In the genomic region with DNA sequence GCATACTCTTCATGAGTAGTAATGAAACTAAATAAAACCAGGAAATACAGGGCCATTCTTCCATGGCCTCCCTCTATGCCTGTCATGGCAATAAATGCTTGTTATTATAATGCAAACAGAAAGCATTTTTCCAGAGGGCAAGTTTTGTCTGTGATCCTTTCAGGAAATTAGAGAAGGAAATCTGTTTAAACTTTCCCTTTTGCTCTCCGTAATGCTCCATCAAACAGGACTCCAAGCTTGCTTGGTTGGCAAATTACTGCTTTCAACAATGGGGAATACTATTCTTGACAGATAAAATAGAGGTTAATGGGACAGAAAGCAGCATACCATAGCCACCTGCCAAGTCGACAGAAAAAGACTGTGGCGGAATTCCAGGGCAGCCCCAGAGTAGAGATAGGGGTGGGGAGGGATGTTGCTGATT, we compare ENCODE assay signal across 15 cellular contexts.
DNase-seq lines count a peak whose midpoint lies in the region; ATAC-seq and TF ChIP-seq lines count a peak whose summit lies in the region.
"Had no signal": no experiment of that assay in that cellular context is flagged by ENCODE, and none has a peak within 500 bp of the region (broad histone marks: within the 10 kb centered on the region; RNA-seq: fewer than 3 reads in every experiment).

No MANE protein-coding gene starts in this region.

- ATAC-seq in GM18520 (IDR thresholded peaks at IDR 0.05; ENCODE audit: unreplicated experiment) = no peak
- ATAC-seq in GM21526 (IDR thresholded peaks at IDR 0.05; ENCODE audit: low FRiP score, unreplicated experiment) = no peak
- ATAC-seq: activated CD4-positive, alpha-beta T cell treated with anti-CD3 and anti-CD28 coated beads for 36 hours; activated T-cell treated with anti-CD3 and anti-CD28 coated beads, Interleukin-2, amount 50 U/mL, for 4 hours; K562 had no signal

- 17% methylated on average over 3 of the region's 3 CpGs for WGBS in prostate gland

- peak overlapping the region; percentile 15 for H3K27ac ChIP-seq in subcutaneous abdominal adipose tissue (ENCODE audit: low read depth, low read length)
- H3K27ac ChIP-seq in prostate gland = no peak overlapping the region
- H3K27ac ChIP-seq: RWPE1 had no signal

- no peak for TF ChIP-seq POLR2A in prostate gland (IDR thresholded peaks at IDR 0.05)

- H3K4me3 ChIP-seq in subcutaneous abdominal adipose tissue (ENCODE audit: low read depth in 1 of 5, low read length in 5 of 5) = peak overlapping the region in 1 of 5 donors; percentile 11
- H3K4me3 ChIP-seq in prostate gland = no peak overlapping the region
- H3K4me3 ChIP-seq: K562 had no signal

- TF ChIP-seq CTCF in prostate gland (IDR thresholded peaks at IDR 0.05) = no peak

- H3K36me3 ChIP-seq in subcutaneous abdominal adipose tissue (ENCODE audit: control insufficient read depth in 5 of 5, insufficient read depth in 5 of 5, low read length in 5 of 5) = no peaks in the 10 kb centered on the region
- H3K36me3 ChIP-seq in prostate gland = no peaks in the 10 kb centered on the region

- H3K4me1 ChIP-seq in subcutaneous abdominal adipose tissue (ENCODE audit: control insufficient read depth in 5 of 5, insufficient read depth in 5 of 5, low read length in 5 of 5) = peaks cover 0 to 14% (median 11%) of the 10 kb centered on the region in 5 donors
- H3K4me1 ChIP-seq in prostate gland (replicated peaks) = no peaks in the 10 kb centered on the region

- DNase-seq in NCI-H2081 treated with DMSO at 0.1 percent for 48 hours (lab: John Stamatoyannopoulos, UW) = peak; percentile 2
- peak; percentile 18 for DNase-seq in dermis blood vessel endothelial cell
- peak; percentile 73 for DNase-seq in left kidney (ENCODE audit: low read depth, low spot score)
- DNase-seq in prostate gland (ENCODE audit: low spot score) = no peak
- DNase-seq: activated CD4-positive, alpha-beta T cell treated with anti-CD3 and anti-CD28 coated beads for 36 hours; activated T-cell treated with anti-CD3 and anti-CD28 coated beads, Interleukin-2, amount 50 U/mL, for 4 hours; DND-41; NCI-H1092 treated with DMSO at 0.1 percent for 48 hours; NCI-H748 treated with DMSO at 0.1 percent for 48 hours; stimulated activated CD4-positive, alpha-beta T cell treated with anti-CD3 and anti-CD28 coated beads, Interleukin-4, amount 100 ng/mL, for 1 hour had no signal

- peak overlapping the region in 1 of 5 donors; percentile 7 for H3K9ac ChIP-seq in subcutaneous abdominal adipose tissue (ENCODE audit: low read length in 5 of 5)

- H3K27me3 ChIP-seq in subcutaneous abdominal adipose tissue (ENCODE audit: control insufficient read depth in 5 of 5, insufficient read depth in 4 of 5, low read length in 5 of 5) (no peaks in the 10 kb centered on the region), prostate gland (replicated peaks; ENCODE audit: insufficient read depth) (no peaks in the 10 kb centered on the region)

- no peaks in the 10 kb centered on the region for H3K9me3 ChIP-seq in subcutaneous abdominal adipose tissue (ENCODE audit: control insufficient read depth in 5 of 5, low read length in 5 of 5)
- H3K9me3 ChIP-seq in prostate gland = no peaks in the 10 kb centered on the region

- intact Hi-C loops in prostate gland (cut with DNase I) = no loop called here
